ENCODE assay signal across 9 cellular contexts in genomic region chr22:24133187-24133965, GRCh38. TPM values are rescaled to one million over a fixed set of nuclear protein-coding genes. Genes with fewer than 3 reads are reported as not detected.
DNase-seq lines count a peak whose midpoint lies in the region; ATAC-seq and TF ChIP-seq lines count a peak whose summit lies in the region.
"Had no signal": no experiment of that assay in that cellular context is flagged by ENCODE, and none has a peak within 500 bp of the region (broad histone marks: within the 10 kb centered on the region; RNA-seq: fewer than 3 reads in every experiment).

No MANE protein-coding gene starts in this region.

- intact Hi-C loops in stomach (cut with DNase I; ENCODE audit: low total_unique reads): no loop called here

- no peak overlapping the region for H2AFZ ChIP-seq in neural progenitor cell (replicated peaks)

- H3K4me1 ChIP-seq in neural progenitor cell (no peaks in the 10 kb centered on the region), stomach (peaks cover 5 to 23% (median 12%) of the 10 kb centered on the region in 4 donors)

- H3K36me3 ChIP-seq in GM06990 (ENCODE audit: control insufficient read depth, insufficient read depth, low read length) (peaks cover 32% of the 10 kb centered on the region), neural progenitor cell (no peaks in the 10 kb centered on the region), stomach (peaks cover 7 to 84% (median 79%) of the 10 kb centered on the region in 4 donors)

- no peak for TF ChIP-seq EP300 in stomach (IDR thresholded peaks at IDR 0.05)

- peak; percentile 41 for ATAC-seq in effector memory CD8-positive, alpha-beta T cell (replicated peaks)
- no peak for ATAC-seq in GM18502 (IDR thresholded peaks at IDR 0.05; ENCODE audit: poor library complexity, unreplicated experiment)
- no peak for ATAC-seq in GM18873 (IDR thresholded peaks at IDR 0.05; ENCODE audit: low FRiP score, unreplicated experiment)
- no peak for ATAC-seq in GM21447 (IDR thresholded peaks at IDR 0.05; ENCODE audit: unreplicated experiment)

- peak overlapping the region in 1 of 2 donors; percentile 5 for H3K4me3 Mint-ChIP-seq in effector memory CD8-positive, alpha-beta T cell
- H3K4me3 Mint-ChIP-seq in neural progenitor cell: peak overlapping the region; percentile 74

- H3K4me2 ChIP-seq in neural progenitor cell: no peak overlapping the region

- no peaks in the 10 kb centered on the region for H3K79me2 ChIP-seq in neural progenitor cell (ENCODE audit: low read depth)

- H3K27me3 ChIP-seq in GM06990 (replicated peaks; ENCODE audit: control insufficient read depth, insufficient read depth, low read length) (no peaks in the 10 kb centered on the region), neural progenitor cell (no peaks in the 10 kb centered on the region), stomach (no peaks in the 10 kb centered on the region)

- no peak overlapping the region for H3K9ac ChIP-seq in neural progenitor cell

- H3K27ac Mint-ChIP-seq in effector memory CD8-positive, alpha-beta T cell: peak overlapping the region in 1 of 2 donors; percentile 74
- H3K27ac Mint-ChIP-seq in neural progenitor cell: peak overlapping the region; percentile 61

- no peaks in the 10 kb centered on the region for H3K27me3 Mint-ChIP-seq in effector memory CD8-positive, alpha-beta T cell
- peaks cover 4% of the 10 kb centered on the region for H3K27me3 Mint-ChIP-seq in neural progenitor cell (ENCODE audit: insufficient read depth, low read depth)

- H3K36me3 Mint-ChIP-seq in effector memory CD8-positive, alpha-beta T cell (ENCODE audit: insufficient read depth): peaks cover 30% of the 10 kb centered on the region
- peaks cover 9% of the 10 kb centered on the region for H3K36me3 Mint-ChIP-seq in neural progenitor cell

- no peaks in the 10 kb centered on the region for H4K20me1 ChIP-seq in neural progenitor cell (ENCODE audit: low read depth)

- H3K9me3 ChIP-seq in neural progenitor cell (ENCODE audit: low read depth) (no peaks in the 10 kb centered on the region), stomach (no peaks in the 10 kb centered on the region)

- 78 to 91% (median 91%) methylated on average over 9 to 11 of the region's 11 CpGs for WGBS in stomach, 5 donors

- no peak overlapping the region for H3K4me3 ChIP-seq in GM06990 (replicated peaks; ENCODE audit: low read depth, low read length)
- no peak overlapping the region for H3K4me3 ChIP-seq in neural progenitor cell
- no peak overlapping the region for H3K4me3 ChIP-seq in stomach

- H3F3A ChIP-seq in neural progenitor cell (ENCODE audit: low read depth): no peaks in the 10 kb centered on the region

- H3K4me1 Mint-ChIP-seq in effector memory CD8-positive, alpha-beta T cell (ENCODE audit: low read depth in 2 of 2): peaks cover 10 to 23% of the 10 kb centered on the region in 2 donors
- H3K4me1 Mint-ChIP-seq in neural progenitor cell: peaks cover 26% of the 10 kb centered on the region

- TF ChIP-seq CTCF in GM06990 (IDR thresholded peaks at IDR 0.05; ENCODE audit: insufficient read depth, low read length, poor library complexity, severe bottlenecking): peak; percentile 25
- TF ChIP-seq CTCF in neural progenitor cell (IDR thresholded peaks at IDR 0.05): peak; percentile 17
- peak in 3 of 7 experiments; percentile 19 to 24 (median 24) for TF ChIP-seq CTCF in stomach (IDR thresholded peaks at IDR 0.05)

- H3K27ac ChIP-seq in neural progenitor cell (no peak overlapping the region), stomach (no peak overlapping the region)

- TF ChIP-seq POLR2A in stomach (IDR thresholded peaks at IDR 0.05): no peak

- DNase-seq in GM06990 (ENCODE audit: extremely low read depth, insufficient read length): no peak
- DNase-seq in T follicular helper cell (ENCODE audit: low read depth): peak; percentile 35
- peak in 2 of 3 experiments; percentile 27 to 32 for DNase-seq in effector memory CD8-positive, alpha-beta T cell
- no peak for DNase-seq in neural progenitor cell (ENCODE audit: low spot score)
- no peak for DNase-seq in stomach
- DNase-seq: NCI-H446 had no signal

- H3K9me3 Mint-ChIP-seq in effector memory CD8-positive, alpha-beta T cell: no peaks in the 10 kb centered on the region
- no peaks in the 10 kb centered on the region for H3K9me3 Mint-ChIP-seq in neural progenitor cell

RNA-seq across cellular contexts. Expression of gene SUSD2, which starts 47.9 kb away (rescaled TPM):
- 0.02 and 0.25 TPM in 2 replicates for total RNA-seq in neural progenitor cell (ENCODE audit: low replicate concordance)
- 10 to 100 TPM in 3 of 5 donors, 1 to 10 TPM in 1, under 1 TPM in 1; 0.58 to 29.9 (median 17.5) TPM for total RNA-seq in stomach
- 1 to 10 TPM; 2.6 to 5.7 (median 3.2) TPM for polyA plus RNA-seq in stomach

Comparison
In these comparisons a context has a peak if more than half of its experiments do, and no peak if none do; other contexts are left out.
1. DNase-seq: peak in T follicular helper cell (single experiment) and effector memory CD8-positive, alpha-beta T cell (2 of 3); none in GM06990 (single experiment), neural progenitor cell (single experiment) and stomach (single experiment).